Comparison of ENCODE assay signal across 17 cellular contexts in genomic region chr16:89268987-89269735, GRCh38. TPM values are rescaled to one million over a fixed set of nuclear protein-coding genes. Genes with fewer than 3 reads are reported as not detected.
DNase-seq lines count a peak whose midpoint lies in the region; ATAC-seq and TF ChIP-seq lines count a peak whose summit lies in the region.
"Had no signal": no experiment of that assay in that cellular context is flagged by ENCODE, and none has a peak within 500 bp of the region (broad histone marks: within the 10 kb centered on the region; RNA-seq: fewer than 3 reads in every experiment).

No MANE protein-coding gene starts in this region.

- DNase-seq in body of pancreas (peak in 1 of 4 donors; percentile 40), left lung (peak in 1 of 2 donors; percentile 1), NCI-H1930 (lab: John Stamatoyannopoulos, UW) (no peak), NCI-H1436 treated with DMSO at 0.1 percent for 48 hours (lab: John Stamatoyannopoulos, UW) (no peak), NCI-H510A treated with DMSO at 0.1 percent for 48 hours (lab: John Stamatoyannopoulos, UW) (no peak)
- no peak for DNase-seq in naive thymus-derived CD8-positive, alpha-beta T cell
- DNase-seq: foreskin keratinocyte; KG1; NCI-H2029 treated with DMSO at 0.1 percent for 48 hours; SHP77; stimulated activated CD4-positive, alpha-beta T cell treated with anti-CD3 and anti-CD28 coated beads, Interleukin-4, amount 100 ng/mL, for 4 hours; stimulated activated naive B cell treated with anti-CD40 and anti-IgM and Interleukin-4, amounts not matched to agents 10 μg/mL and 1 μg/mL and 100 μg/mL, for 72 hours had no signal

- H3K36me3 ChIP-seq in ACC112 (ENCODE audit: insufficient read depth, low read length) (peaks cover 29% of the 10 kb centered on the region; the same call in 1 of the 2 replicates), HEK293 (ENCODE audit: control insufficient read depth in 2 of 2, insufficient read depth in 1 of 2, low read length in 2 of 2) (peaks cover 4 to 81% of the 10 kb centered on the region in 2 experiments; a peak in 2 of 3 replicates), body of pancreas (replicated peaks in 1 of 2; ENCODE audit: insufficient read depth in 1 of 2, low read depth in 2 of 2) (peaks cover 0 to 26% of the 10 kb centered on the region in 2 donors), left lung (peaks cover 0 to 92% of the 10 kb centered on the region in 2 donors)

- no peaks in the 10 kb centered on the region for H3K9me3 Mint-ChIP-seq in naive thymus-derived CD8-positive, alpha-beta T cell
- H3K9me3 Mint-ChIP-seq: activated naive CD4-positive, alpha-beta T cell treated with anti-CD3 and anti-CD28 coated beads, Interleukin-2, amount 50 U/mL, for 24 hours; stimulated activated naive B cell treated with anti-CD40 and anti-IgM and Interleukin-4, amounts not matched to agents 10 μg/mL and 1 μg/mL and 100 μg/mL, for 72 hours had no signal

- peaks cover 0 to 62% (median 18%) of the 10 kb centered on the region in 3 donors for H3K36me3 Mint-ChIP-seq in naive thymus-derived CD8-positive, alpha-beta T cell

- POLR2A ChIA-PET in HEK293 (lab: Yijun Ruan, JAX) = no interaction called here
- POLR2A ChIA-PET in naive thymus-derived CD8-positive, alpha-beta T cell (lab: Charles Lee) = interaction anchor here (0.5 to 0.9 kb wide), 3 partner anchors 10 to 126 kb away, joined by 3 to 4 read pairs (median 3); no protein-coding TSS in a partner anchor

- H3K27me3 ChIP-seq in ACC112 (ENCODE audit: insufficient read depth, low read length) (no peaks in the 10 kb centered on the region), body of pancreas (no peaks in the 10 kb centered on the region), left lung (no peaks in the 10 kb centered on the region)
- H3K27me3 ChIP-seq: BLaER1, foreskin keratinocyte had no signal

- H3K27ac Mint-ChIP-seq in naive thymus-derived CD8-positive, alpha-beta T cell = peak overlapping the region in 1 of 10 donors; percentile 84
- H3K27ac Mint-ChIP-seq: activated naive CD4-positive, alpha-beta T cell treated with anti-CD3 and anti-CD28 coated beads, Interleukin-2, amount 50 U/mL, for 24 hours; stimulated activated naive B cell treated with anti-CD40 and anti-IgM and Interleukin-4, amounts not matched to agents 10 μg/mL and 1 μg/mL and 100 μg/mL, for 72 hours had no signal

- H3K27ac ChIP-seq in ACC112 (ENCODE audit: low read depth, low read length) (peak overlapping the region; percentile 96), HEK293 (ENCODE audit: extremely low read depth, low read depth, low read length) (no peak overlapping the region), body of pancreas (peak overlapping the region in 1 of 4 donors; percentile 13), left lung (no peak overlapping the region)
- H3K27ac ChIP-seq: foreskin keratinocyte had no signal

- no peaks in the 10 kb centered on the region for H3K9me3 ChIP-seq in HEK293 (ENCODE audit: control insufficient read depth, insufficient read depth, low read depth, low read length)
- no peaks in the 10 kb centered on the region for H3K9me3 ChIP-seq in body of pancreas
- no peaks in the 10 kb centered on the region for H3K9me3 ChIP-seq in left lung

- H3K4me1 Mint-ChIP-seq in naive thymus-derived CD8-positive, alpha-beta T cell = peaks cover 0 to 8% (median 5%) of the 10 kb centered on the region in 4 donors

- peaks cover 10% of the 10 kb centered on the region for H3K79me2 ChIP-seq in ACC112 (ENCODE audit: control insufficient read depth, insufficient read depth, low read length, unreplicated experiment)

- WGBS in body of pancreas, 2 donors = 79 to 87% methylated on average over 14 of the region's 14 CpGs

- H3K4me3 ChIP-seq in ACC112 (ENCODE audit: low read depth, low read length) (peak overlapping the region; percentile 40; the same call in 1 of the 2 replicates), HEK293 (ENCODE audit: low read depth, low read length) (no peak overlapping the region), body of pancreas (no peak overlapping the region), left lung (no peak overlapping the region)
- H3K4me3 ChIP-seq: BLaER1, coronary artery had no signal

- peak overlapping the region in 1 of 10 donors; percentile 4 for H3K4me3 Mint-ChIP-seq in naive thymus-derived CD8-positive, alpha-beta T cell
- H3K4me3 Mint-ChIP-seq: activated naive CD4-positive, alpha-beta T cell treated with anti-CD3 and anti-CD28 coated beads, Interleukin-2, amount 50 U/mL, for 24 hours; stimulated activated naive B cell treated with anti-CD40 and anti-IgM and Interleukin-4, amounts not matched to agents 10 μg/mL and 1 μg/mL and 100 μg/mL, for 72 hours had no signal

- H2AFZ ChIP-seq in ACC112 (ENCODE audit: low read length, unreplicated experiment) = no peak overlapping the region

- intact Hi-C loops in body of pancreas (cut with DNase I) = no loop called here
- intact Hi-C loops in left lung (cut with DNase I) = no loop called here

- TF ChIP-seq CTCF in HEK293 (tag by site-specific recombination; IDR thresholded peaks at IDR 0.05) (no peak), body of pancreas (IDR thresholded peaks at IDR 0.05) (no peak), left lung (IDR thresholded peaks at IDR 0.05) (no peak)

- no peaks in the 10 kb centered on the region for H3K27me3 Mint-ChIP-seq in naive thymus-derived CD8-positive, alpha-beta T cell
- H3K27me3 Mint-ChIP-seq: activated naive CD4-positive, alpha-beta T cell treated with anti-CD3 and anti-CD28 coated beads, Interleukin-2, amount 50 U/mL, for 24 hours; stimulated activated naive B cell treated with anti-CD40 and anti-IgM and Interleukin-4, amounts not matched to agents 10 μg/mL and 1 μg/mL and 100 μg/mL, for 72 hours had no signal

- peaks cover 26% of the 10 kb centered on the region for H3K4me1 ChIP-seq in ACC112 (ENCODE audit: control insufficient read depth, insufficient read depth, low read length, unreplicated experiment)
- H3K4me1 ChIP-seq in HEK293 (ENCODE audit: control insufficient read depth, insufficient read depth, low read length) = no peaks in the 10 kb centered on the region
- no peaks in the 10 kb centered on the region for H3K4me1 ChIP-seq in body of pancreas
- H3K4me1 ChIP-seq in left lung = no peaks in the 10 kb centered on the region
- H3K4me1 ChIP-seq: foreskin keratinocyte had no signal

- CTCF ChIA-PET in HEK293 (lab: Yijun Ruan, JAX) = interaction anchor here (0.6 kb wide), 1 partner anchor 57 kb away, joined by 6 read pairs; no protein-coding TSS in a partner anchor

- ATAC-seq in body of pancreas (peak; percentile 45), left lung (peak; percentile 36)
- no peak for ATAC-seq in naive thymus-derived CD8-positive, alpha-beta T cell
- ATAC-seq: foreskin keratinocyte; stimulated activated naive B cell treated with anti-CD40 and anti-IgM and Interleukin-4, amounts not matched to agents 10 μg/mL and 1 μg/mL and 100 μg/mL, for 72 hours had no signal

- TF ChIP-seq POLR2A in body of pancreas (IDR thresholded peaks at IDR 0.05) = no peak

TF ChIP-seq in HEK293, 187 proteins besides CTCF, POLR2A, EP300 and RAD21:
- 0 out of 2 replicates have a peak, but pooled peaks have one; percentile 39 for TF ChIP-seq WT1 (tag by site-specific recombination; IDR thresholded peaks at IDR 0.05)
- no peak for TF ChIP-seq ZNF174 (tag by site-specific recombination; IDR thresholded peaks at IDR 0.05)

RNA-seq across cellular contexts. Expression of gene ZNF778, which starts 51.7 kb away (rescaled TPM):
- total RNA-seq in body of pancreas (1 to 10 TPM; 4.9 to 5.6 TPM), left lung (1 to 10 TPM; 8.1 to 9.5 TPM)
- total RNA-seq in naive thymus-derived CD8-positive, alpha-beta T cell = 10 to 100 TPM in 1 of 2 experiments, 1 to 10 TPM in 1; 8.7 to 11.0 TPM
- polyA plus RNA-seq in naive thymus-derived CD8-positive, alpha-beta T cell = 1 to 10 TPM; 2.0 to 5.5 (median 2.9) TPM

Comparison
In these comparisons a context has a peak if more than half of its experiments do, and no peak if none do; other contexts are left out.
1. ATAC-seq: peak in body of pancreas (single experiment) and left lung (single experiment); none in naive thymus-derived CD8-positive, alpha-beta T cell (0 of 2).